18 cellular contexts compared by ENCODE assay signal in the genomic region with DNA sequence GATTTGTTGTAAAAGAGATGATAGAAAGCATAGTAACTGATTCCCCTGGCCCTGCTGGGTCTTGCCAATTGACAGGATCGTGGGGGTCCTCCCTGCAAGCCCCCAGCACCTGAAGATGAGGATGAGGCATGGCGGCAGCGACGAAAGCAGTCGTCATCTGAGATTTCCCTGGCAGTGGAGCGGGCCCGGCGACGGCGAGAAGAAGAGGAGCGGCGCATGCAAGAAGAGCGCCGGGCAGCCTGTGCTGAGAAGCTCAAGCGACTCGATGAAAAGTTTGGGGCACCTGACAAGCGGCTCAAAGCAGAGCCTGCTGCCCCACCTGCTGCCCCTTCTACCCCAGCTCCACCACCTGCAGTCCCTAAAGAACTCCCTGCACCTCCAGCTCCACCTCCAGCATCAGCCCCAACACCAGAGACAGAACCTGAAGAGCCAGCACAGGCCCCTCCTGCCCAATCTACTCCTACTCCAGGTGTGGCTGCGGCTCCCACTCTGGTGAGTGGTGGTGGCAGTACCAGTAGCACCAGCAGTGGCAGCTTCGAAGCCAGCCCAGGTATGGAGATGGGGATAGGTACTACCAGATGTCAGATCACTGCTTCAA. TPM values are rescaled to one million over a fixed set of nuclear protein-coding genes. Genes with fewer than 3 reads are reported as not detected.
DNase-seq lines count a peak whose midpoint lies in the region; ATAC-seq and TF ChIP-seq lines count a peak whose summit lies in the region.
"Had no signal": no experiment of that assay in that cellular context is flagged by ENCODE, and none has a peak within 500 bp of the region (broad histone marks: within the 10 kb centered on the region; RNA-seq: fewer than 3 reads in every experiment).

No MANE protein-coding gene starts in this region.

- no peak for ATAC-seq in activated CD8-positive, alpha-beta T cell treated with anti-CD3 and anti-CD28 coated beads, Interleukin-2, amount 10 ng/mL, durations not matched to agents 7 days and 5 days
- ATAC-seq in activated CD8-positive, alpha-beta T cell treated with anti-CD3 and anti-CD28 coated beads for 36 hours = no peak
- no peak for ATAC-seq in DND-41 (ENCODE audit: insufficient read depth, low read depth)
- ATAC-seq in activated T-helper 17 cell treated with anti-CD3 and anti-CD28 coated beads, Interleukin-2, amount 50 U/mL, for 72 hours (replicated peaks) = no peak
- ATAC-seq in psoas muscle = no peak

- H3K9ac ChIP-seq in DND-41 (ENCODE audit: low read depth, low read length) = 0 out of 2 replicates have a peak overlapping the region, but pooled peaks have one; percentile 11
- H3K9ac ChIP-seq: GM23248 had no signal

- H3K27me3 Mint-ChIP-seq in activated CD8-positive, alpha-beta T cell treated with anti-CD3 and anti-CD28 coated beads, Interleukin-2, amount 10 ng/mL, durations not matched to agents 7 days and 5 days (ENCODE audit: low read depth) = no peaks in the 10 kb centered on the region
- no peaks in the 10 kb centered on the region for H3K27me3 Mint-ChIP-seq in activated CD8-positive, alpha-beta T cell treated with anti-CD3 and anti-CD28 coated beads for 36 hours
- no peaks in the 10 kb centered on the region for H3K27me3 Mint-ChIP-seq in activated T-helper 17 cell treated with anti-CD3 and anti-CD28 coated beads, Interleukin-2, amount 50 U/mL, for 72 hours
- H3K27me3 Mint-ChIP-seq in nephron progenitor cell (ENCODE audit: low read depth, poor library complexity) = no peaks in the 10 kb centered on the region

- H3K36me3 Mint-ChIP-seq in activated CD8-positive, alpha-beta T cell treated with anti-CD3 and anti-CD28 coated beads, Interleukin-2, amount 10 ng/mL, durations not matched to agents 7 days and 5 days (ENCODE audit: low read depth) = peaks cover 85% of the 10 kb centered on the region
- H3K36me3 Mint-ChIP-seq in activated CD8-positive, alpha-beta T cell treated with anti-CD3 and anti-CD28 coated beads for 36 hours (ENCODE audit: low read depth) = peaks cover 79% of the 10 kb centered on the region
- peaks cover 100% of the 10 kb centered on the region for H3K36me3 Mint-ChIP-seq in activated T-helper 17 cell treated with anti-CD3 and anti-CD28 coated beads, Interleukin-2, amount 50 U/mL, for 72 hours (ENCODE audit: low read depth)
- H3K36me3 Mint-ChIP-seq in nephron progenitor cell (ENCODE audit: low read depth) = peaks cover 85% of the 10 kb centered on the region

- H3K4me3 ChIP-seq in DND-41 (ENCODE audit: low read depth in 1 of 2, low read length in 2 of 2) (no peak overlapping the region), psoas muscle (no peak overlapping the region)
- H3K4me3 ChIP-seq: GM23248 had no signal

- peaks cover 73% of the 10 kb centered on the region for H4K20me1 ChIP-seq in DND-41 (ENCODE audit: insufficient read depth, low read length)

- H3K27me3 ChIP-seq in DND-41 (ENCODE audit: insufficient read depth, low read length, poor library complexity) (no peaks in the 10 kb centered on the region), psoas muscle (ENCODE audit: insufficient read depth in 3 of 3, low read length in 2 of 3) (no peaks in the 10 kb centered on the region)

- H3K4me1 Mint-ChIP-seq in activated CD8-positive, alpha-beta T cell treated with anti-CD3 and anti-CD28 coated beads, Interleukin-2, amount 10 ng/mL, durations not matched to agents 7 days and 5 days (ENCODE audit: low read depth) = peaks cover 14% of the 10 kb centered on the region
- peaks cover 15% of the 10 kb centered on the region for H3K4me1 Mint-ChIP-seq in activated CD8-positive, alpha-beta T cell treated with anti-CD3 and anti-CD28 coated beads for 36 hours (ENCODE audit: low read depth)
- peaks cover 10% of the 10 kb centered on the region for H3K4me1 Mint-ChIP-seq in activated T-helper 17 cell treated with anti-CD3 and anti-CD28 coated beads, Interleukin-2, amount 50 U/mL, for 72 hours
- H3K4me1 Mint-ChIP-seq in nephron progenitor cell = peaks cover 8% of the 10 kb centered on the region

- no peak overlapping the region for H2AFZ ChIP-seq in DND-41 (ENCODE audit: low read depth, low read length)
- H2AFZ ChIP-seq: GM23248 had no signal

- no peaks in the 10 kb centered on the region for H3K9me3 Mint-ChIP-seq in activated CD8-positive, alpha-beta T cell treated with anti-CD3 and anti-CD28 coated beads, Interleukin-2, amount 10 ng/mL, durations not matched to agents 7 days and 5 days (ENCODE audit: insufficient read depth)
- no peaks in the 10 kb centered on the region for H3K9me3 Mint-ChIP-seq in activated CD8-positive, alpha-beta T cell treated with anti-CD3 and anti-CD28 coated beads for 36 hours
- no peaks in the 10 kb centered on the region for H3K9me3 Mint-ChIP-seq in activated T-helper 17 cell treated with anti-CD3 and anti-CD28 coated beads, Interleukin-2, amount 50 U/mL, for 72 hours
- no peaks in the 10 kb centered on the region for H3K9me3 Mint-ChIP-seq in nephron progenitor cell

- TF ChIP-seq CTCF in activated CD8-positive, alpha-beta T cell treated with anti-CD3 and anti-CD28 coated beads for 36 hours (IDR thresholded peaks at IDR 0.05) = no peak
- TF ChIP-seq CTCF in DND-41 (IDR thresholded peaks at IDR 0.05; ENCODE audit: borderline replicate concordance, extremely low read depth, low read length, poor library complexity, severe bottlenecking) (no peak), nephron progenitor cell (IDR thresholded peaks at IDR 0.05) (no peak), psoas muscle (IDR thresholded peaks at IDR 0.05) (no peak)

- H3K4me3 Mint-ChIP-seq in activated CD8-positive, alpha-beta T cell treated with anti-CD3 and anti-CD28 coated beads, Interleukin-2, amount 10 ng/mL, durations not matched to agents 7 days and 5 days = no peak overlapping the region
- H3K4me3 Mint-ChIP-seq in activated CD8-positive, alpha-beta T cell treated with anti-CD3 and anti-CD28 coated beads for 36 hours = no peak overlapping the region
- H3K4me3 Mint-ChIP-seq in activated T-helper 17 cell treated with anti-CD3 and anti-CD28 coated beads, Interleukin-2, amount 50 U/mL, for 72 hours = no peak overlapping the region
- H3K4me3 Mint-ChIP-seq in nephron progenitor cell = no peak overlapping the region

- DNase-seq in activated CD8-positive, alpha-beta T cell treated with anti-CD3 and anti-CD28 coated beads, Interleukin-2, amount 10 ng/mL, durations not matched to agents 7 days and 5 days = no peak
- DNase-seq in activated CD8-positive, alpha-beta T cell treated with anti-CD3 and anti-CD28 coated beads for 36 hours = no peak
- DNase-seq in DND-41 (no peak), nephron progenitor cell (no peak), cerebellar cortex (ENCODE audit: low spot score) (no peak), NCI-H69 (lab: John Stamatoyannopoulos, UW) (no peak), psoas muscle (no peak)
- DNase-seq: 8988T, COR-L47, GM23248, KBM-7, NCI-H1092, NCI-H2227 treated with DMSO at 0.1 percent for 48 hours, NCI-H526 had no signal

- H3K27ac Mint-ChIP-seq in activated CD8-positive, alpha-beta T cell treated with anti-CD3 and anti-CD28 coated beads, Interleukin-2, amount 10 ng/mL, durations not matched to agents 7 days and 5 days = peak overlapping the region; percentile 27
- no peak overlapping the region for H3K27ac Mint-ChIP-seq in activated CD8-positive, alpha-beta T cell treated with anti-CD3 and anti-CD28 coated beads for 36 hours
- peak overlapping the region; percentile 73 for H3K27ac Mint-ChIP-seq in activated T-helper 17 cell treated with anti-CD3 and anti-CD28 coated beads, Interleukin-2, amount 50 U/mL, for 72 hours
- peak overlapping the region; percentile 85 for H3K27ac Mint-ChIP-seq in nephron progenitor cell

- H3K79me2 ChIP-seq in DND-41 (ENCODE audit: insufficient read depth, low read length) = peaks cover 80% of the 10 kb centered on the region

- intact Hi-C loops in activated CD8-positive, alpha-beta T cell treated with anti-CD3 and anti-CD28 coated beads for 36 hours (cut with micrococcal nuclease) = no loop called here
- intact Hi-C loops in psoas muscle (cut with DNase I) = no loop called here

- WGBS in psoas muscle, 3 donors = 94 to 95% (median 94%) methylated on average over 19 of the region's 19 CpGs

- H3K9me3 ChIP-seq in DND-41 (ENCODE audit: insufficient read depth, low read length, severe bottlenecking) (no peaks in the 10 kb centered on the region), psoas muscle (no peaks in the 10 kb centered on the region)

- CTCF ChIA-PET in activated CD8-positive, alpha-beta T cell treated with anti-CD3 and anti-CD28 coated beads, Interleukin-2, amount 10 ng/mL, durations not matched to agents 7 days and 5 days (lab: Charles Lee) = interaction anchor here (1.1 kb wide), 1 partner anchor 77 kb away, joined by 3 read pairs; no protein-coding TSS in a partner anchor
- CTCF ChIA-PET in activated CD8-positive, alpha-beta T cell treated with anti-CD3 and anti-CD28 coated beads for 36 hours (lab: Charles Lee) = interaction anchor here (1.3 kb wide), 1 partner anchor 8 kb away, joined by 5 read pairs; no protein-coding TSS in a partner anchor

- H3K27ac ChIP-seq in DND-41 (ENCODE audit: low read length) (no peak overlapping the region), psoas muscle (no peak overlapping the region)
- H3K27ac ChIP-seq: C4-2B, GM23248, HL-60 had no signal

- H3K4me1 ChIP-seq in DND-41 (ENCODE audit: insufficient read depth, low read length) (peaks cover 24% of the 10 kb centered on the region), psoas muscle (peaks cover 1% of the 10 kb centered on the region)

- no peak overlapping the region for H3K4me2 ChIP-seq in DND-41 (ENCODE audit: insufficient read depth, low read length)

- POLR2A ChIA-PET in activated CD8-positive, alpha-beta T cell treated with anti-CD3 and anti-CD28 coated beads, Interleukin-2, amount 10 ng/mL, durations not matched to agents 7 days and 5 days (lab: Charles Lee) = interaction anchor here (0.7 to 0.8 kb wide), 2 partner anchors 29 to 112 kb away, joined by 3 read pairs; partner anchors contain the start of gene MSH5
- POLR2A ChIA-PET in activated CD8-positive, alpha-beta T cell treated with anti-CD3 and anti-CD28 coated beads for 36 hours (lab: Charles Lee) = interaction anchor here (1.4 to 11.4 kb wide), 4 partner anchors 12 to 179 kb away, joined by 3 to 235 read pairs (median 11); partner anchors contain the start of genes BAG6 and LSM2

- H3K36me3 ChIP-seq in DND-41 (ENCODE audit: insufficient read depth, low read length) (peaks cover 100% of the 10 kb centered on the region), psoas muscle (ENCODE audit: insufficient read depth in 1 of 2, low read depth in 1 of 2) (peaks cover 31 to 100% of the 10 kb centered on the region in 2 donors)

RNA-seq across cellular contexts. Expression of gene PRRC2A, which starts 7.3 kb away (rescaled TPM):
- 100 to 1,000 TPM; 260 to 279 TPM for total RNA-seq in activated CD8-positive, alpha-beta T cell treated with anti-CD3 and anti-CD28 coated beads, Interleukin-2, amount 10 ng/mL, durations not matched to agents 7 days and 5 days
- 100 to 1,000 TPM; 257 to 262 TPM for total RNA-seq in activated CD8-positive, alpha-beta T cell treated with anti-CD3 and anti-CD28 coated beads for 36 hours
- 100 to 1,000 TPM; 226 to 237 TPM for total RNA-seq in activated T-helper 17 cell treated with anti-CD3 and anti-CD28 coated beads, Interleukin-2, amount 50 U/mL, for 72 hours
- total RNA-seq in psoas muscle = 100 to 1,000 TPM in 1 of 4 donors, 10 to 100 TPM in 3; 80.1 to 116 (median 81.7) TPM
- 100 to 1,000 TPM in 1 of 3 donors, 10 to 100 TPM in 2; 60.2 to 119 (median 65.3) TPM for polyA plus RNA-seq in psoas muscle

RNA-seq across cellular contexts. Expression of gene AIF1, which starts 12.8 kb away (rescaled TPM):
- total RNA-seq in activated CD8-positive, alpha-beta T cell treated with anti-CD3 and anti-CD28 coated beads, Interleukin-2, amount 10 ng/mL, durations not matched to agents 7 days and 5 days = 100 to 1,000 TPM; 177 TPM
- 100 to 1,000 TPM; 240 to 253 TPM for total RNA-seq in activated CD8-positive, alpha-beta T cell treated with anti-CD3 and anti-CD28 coated beads for 36 hours
- total RNA-seq in activated T-helper 17 cell treated with anti-CD3 and anti-CD28 coated beads, Interleukin-2, amount 50 U/mL, for 72 hours = 10 to 100 TPM in 1 of 2 donors, 1 to 10 TPM in 1; 9.1 to 15.5 TPM
- total RNA-seq in psoas muscle = 1 to 10 TPM; 2.6 to 9.5 (median 4.6) TPM
- polyA plus RNA-seq in psoas muscle = 10 to 100 TPM in 1 of 3 donors, 1 to 10 TPM in 2; 4.9 to 11.3 (median 5.7) TPM
- total RNA-seq: GM23248, M059J had no signal
- polyA plus RNA-seq: GM23248 had no signal

RNA-seq across cellular contexts. Expression of gene BAG6, which starts 24.7 kb away (rescaled TPM):
- 100 to 1,000 TPM; 259 to 267 TPM for total RNA-seq in activated CD8-positive, alpha-beta T cell treated with anti-CD3 and anti-CD28 coated beads, Interleukin-2, amount 10 ng/mL, durations not matched to agents 7 days and 5 days
- 100 to 1,000 TPM; 303 to 318 TPM for total RNA-seq in activated CD8-positive, alpha-beta T cell treated with anti-CD3 and anti-CD28 coated beads for 36 hours
- total RNA-seq in activated T-helper 17 cell treated with anti-CD3 and anti-CD28 coated beads, Interleukin-2, amount 50 U/mL, for 72 hours = 100 to 1,000 TPM; 298 to 383 TPM
- total RNA-seq in psoas muscle = 100 to 1,000 TPM; 317 to 370 (median 341) TPM
- 100 to 1,000 TPM; 294 to 419 (median 302) TPM for polyA plus RNA-seq in psoas muscle

RNA-seq across cellular contexts. Expression of gene APOM, which starts 27.9 kb away (rescaled TPM):
- 1 to 10 TPM; 3.2 to 5.1 TPM for total RNA-seq in activated CD8-positive, alpha-beta T cell treated with anti-CD3 and anti-CD28 coated beads, Interleukin-2, amount 10 ng/mL, durations not matched to agents 7 days and 5 days
- total RNA-seq in activated CD8-positive, alpha-beta T cell treated with anti-CD3 and anti-CD28 coated beads for 36 hours = 1 to 10 TPM; 4.4 to 4.9 TPM
- total RNA-seq in activated T-helper 17 cell treated with anti-CD3 and anti-CD28 coated beads, Interleukin-2, amount 50 U/mL, for 72 hours = 1 to 10 TPM in 1 of 2 donors, under 1 TPM in 1; 0.76 to 1.3 TPM
- 1 to 10 TPM; 1.9 to 3.0 (median 2.3) TPM for total RNA-seq in psoas muscle
- 1 to 10 TPM; 1.8 to 3.5 (median 2.0) TPM for polyA plus RNA-seq in psoas muscle

RNA-seq across cellular contexts. Expression of gene C6orf47, which starts 32.8 kb away (rescaled TPM):
- total RNA-seq in activated CD8-positive, alpha-beta T cell treated with anti-CD3 and anti-CD28 coated beads, Interleukin-2, amount 10 ng/mL, durations not matched to agents 7 days and 5 days = 10 to 100 TPM; 22.5 to 23.8 TPM
- 10 to 100 TPM; 11.4 to 11.7 TPM for total RNA-seq in activated CD8-positive, alpha-beta T cell treated with anti-CD3 and anti-CD28 coated beads for 36 hours
- 10 to 100 TPM; 16.2 to 21.0 TPM for total RNA-seq in activated T-helper 17 cell treated with anti-CD3 and anti-CD28 coated beads, Interleukin-2, amount 50 U/mL, for 72 hours
- 10 to 100 TPM; 13.5 to 21.2 (median 16.1) TPM for total RNA-seq in psoas muscle
- 10 to 100 TPM; 19.4 to 36.0 (median 22.9) TPM for polyA plus RNA-seq in psoas muscle

Comparison
In these comparisons a context has a peak if more than half of its experiments do, and no peak if none do; other contexts are left out.
1. RNA of gene AIF1, which starts 12.8 kb away (total RNA-seq): 240 to 253 TPM in activated CD8-positive, alpha-beta T cell treated with anti-CD3 and anti-CD28 coated beads for 36 hours and 177 TPM in activated CD8-positive, alpha-beta T cell treated with anti-CD3 and anti-CD28 coated beads, Interleukin-2, amount 10 ng/mL, durations not matched to agents 7 days and 5 days; 9.1 to 15.5 TPM in activated T-helper 17 cell treated with anti-CD3 and anti-CD28 coated beads, Interleukin-2, amount 50 U/mL, for 72 hours and 2.6 to 9.5 TPM in psoas muscle; every median in the first group is over 10 times any median in the second.